Comparison of ENCODE assay signal across 11 cellular contexts in genomic region chr10:79176949-79177602, GRCh38.
DNase-seq lines count a peak whose midpoint lies in the region; ATAC-seq and TF ChIP-seq lines count a peak whose summit lies in the region.
"Had no signal": no experiment of that assay in that cellular context is flagged by ENCODE, and none has a peak within 500 bp of the region (broad histone marks: within the 10 kb centered on the region; RNA-seq: fewer than 3 reads in every experiment).

No MANE protein-coding gene starts in this region.

- peaks cover 8% of the 10 kb centered on the region for H3K36me3 Mint-ChIP-seq in neural progenitor cell

- intact Hi-C loops in Right ventricle myocardium superior (cut with DNase I) = no loop called here

- peaks cover 61% of the 10 kb centered on the region for H4K20me1 ChIP-seq in neural progenitor cell (ENCODE audit: low read depth)

- H3K27me3 ChIP-seq in neural progenitor cell = no peaks in the 10 kb centered on the region

- H2AFZ ChIP-seq in neural progenitor cell (replicated peaks) = no peak overlapping the region

- no peak overlapping the region for H3K4me3 Mint-ChIP-seq in stimulated activated naive CD8-positive, alpha-beta T cell treated with anti-CD3 and anti-CD28 coated beads, Interleukin-15, amount 100 ng/mL, for 72 hours
- H3K4me3 Mint-ChIP-seq in neural progenitor cell = peak overlapping the region; percentile 42

- no peaks in the 10 kb centered on the region for H3F3A ChIP-seq in neural progenitor cell (ENCODE audit: low read depth)

- H3K9me3 Mint-ChIP-seq in stimulated activated naive CD8-positive, alpha-beta T cell treated with anti-CD3 and anti-CD28 coated beads, Interleukin-15, amount 100 ng/mL, for 72 hours = no peaks in the 10 kb centered on the region
- no peaks in the 10 kb centered on the region for H3K9me3 Mint-ChIP-seq in neural progenitor cell

- no peaks in the 10 kb centered on the region for H3K27me3 Mint-ChIP-seq in stimulated activated naive CD8-positive, alpha-beta T cell treated with anti-CD3 and anti-CD28 coated beads, Interleukin-15, amount 100 ng/mL, for 72 hours
- H3K27me3 Mint-ChIP-seq in neural progenitor cell (ENCODE audit: insufficient read depth, low read depth) = peaks cover 10% of the 10 kb centered on the region

- no peak overlapping the region for H3K27ac ChIP-seq in neural progenitor cell

- no peak for TF ChIP-seq CTCF in neural progenitor cell (IDR thresholded peaks at IDR 0.05)

- peaks cover 51% of the 10 kb centered on the region for H3K4me1 ChIP-seq in neural progenitor cell

- no peak for ATAC-seq in stimulated activated naive CD8-positive, alpha-beta T cell treated with anti-CD3 and anti-CD28 coated beads, Interleukin-15, amount 100 ng/mL, for 72 hours
- ATAC-seq in stimulated activated naive CD8-positive, alpha-beta T cell treated with anti-CD3 and anti-CD28 coated beads, Interleukin-15, Interleukin-2, amounts not matched to agents 100 U/mL and 50 U/mL, for 24 hours = no peak
- peak; percentile 32 for ATAC-seq in Right ventricle myocardium superior (ENCODE audit: poor library complexity)
- no peak for ATAC-seq in HG03432 (IDR thresholded peaks at IDR 0.05; ENCODE audit: unreplicated experiment)
- no peak for ATAC-seq in GM19397 (IDR thresholded peaks at IDR 0.05; ENCODE audit: unreplicated experiment)

- no peak overlapping the region for H3K9ac ChIP-seq in neural progenitor cell

- no peak overlapping the region for H3K4me2 ChIP-seq in neural progenitor cell

- no peak overlapping the region for H3K4me3 ChIP-seq in neural progenitor cell

- H3K4me1 Mint-ChIP-seq in stimulated activated naive CD8-positive, alpha-beta T cell treated with anti-CD3 and anti-CD28 coated beads, Interleukin-15, amount 100 ng/mL, for 72 hours = no peaks in the 10 kb centered on the region
- peaks cover 92% of the 10 kb centered on the region for H3K4me1 Mint-ChIP-seq in neural progenitor cell

- H3K36me3 ChIP-seq in neural progenitor cell = no peaks in the 10 kb centered on the region

- DNase-seq in stimulated activated naive CD8-positive, alpha-beta T cell treated with anti-CD3 and anti-CD28 coated beads, Interleukin-15, amount 100 ng/mL, for 72 hours = no peak
- no peak for DNase-seq in stimulated activated naive CD8-positive, alpha-beta T cell treated with anti-CD3 and anti-CD28 coated beads, Interleukin-15, Interleukin-2, amounts not matched to agents 100 U/mL and 50 U/mL, for 24 hours
- DNase-seq in Right ventricle myocardium superior (peak; percentile 68), neural progenitor cell (ENCODE audit: low spot score) (no peak), NCI-H2171 treated with DMSO at 0.1 percent for 48 hours (lab: John Stamatoyannopoulos, UW) (no peak), NCI-H2107 treated with DMSO at 0.1 percent for 48 hours (lab: John Stamatoyannopoulos, UW; ENCODE audit: unreplicated experiment) (no peak)
- DNase-seq: NCI-H1436; retina; stimulated activated naive CD4-positive, alpha-beta T cell treated with Interleukin-2 at 50 U/mL for 16 hours had no signal

- H3K27ac Mint-ChIP-seq in stimulated activated naive CD8-positive, alpha-beta T cell treated with anti-CD3 and anti-CD28 coated beads, Interleukin-15, amount 100 ng/mL, for 72 hours = peak overlapping the region; percentile 60 to 80
- H3K27ac Mint-ChIP-seq in neural progenitor cell = peak overlapping the region; percentile 77

- H3K79me2 ChIP-seq in neural progenitor cell (ENCODE audit: low read depth) = no peaks in the 10 kb centered on the region

- no peaks in the 10 kb centered on the region for H3K9me3 ChIP-seq in neural progenitor cell (ENCODE audit: low read depth)
